In the genomic region with DNA sequence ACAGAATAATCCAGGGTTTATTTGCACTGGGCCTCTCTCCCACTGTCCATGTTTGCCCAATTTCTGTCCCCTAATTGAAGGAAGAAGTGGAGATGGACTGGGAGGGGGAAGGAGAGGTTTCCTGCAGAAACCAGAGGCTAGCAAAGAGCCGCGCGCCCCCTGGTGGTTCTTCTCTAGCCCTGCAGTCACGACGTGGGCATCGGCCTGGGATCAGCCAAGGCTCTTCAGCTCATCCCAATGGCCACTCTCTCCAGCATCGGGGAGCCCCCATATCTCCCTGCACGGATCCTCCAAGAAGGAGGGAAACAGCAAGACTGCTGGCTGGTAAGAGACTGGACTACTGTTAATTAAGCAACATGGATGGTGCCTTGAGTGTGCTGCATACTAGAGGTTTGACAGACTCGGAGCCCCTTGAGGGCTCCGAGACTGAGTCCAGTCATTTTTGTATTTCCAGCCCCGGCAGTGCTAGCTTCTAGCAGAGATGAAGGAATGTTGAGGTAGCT, we compare ENCODE assay signal across 8 cellular contexts. TPM values are rescaled to one million over a fixed set of nuclear protein-coding genes. Genes with fewer than 3 reads are reported as not detected.
DNase-seq lines count a peak whose midpoint lies in the region; ATAC-seq and TF ChIP-seq lines count a peak whose summit lies in the region.

No MANE protein-coding gene starts in this region.

- H3K9me3 Mint-ChIP-seq in activated T-cell treated with anti-CD3 and anti-CD28 coated beads, Interleukin-2, amount 50 U/mL, for 72 hours: no peaks in the 10 kb centered on the region
- no peaks in the 10 kb centered on the region for H3K9me3 Mint-ChIP-seq in nephron

- no peaks in the 10 kb centered on the region for H3K36me3 Mint-ChIP-seq in activated T-cell treated with anti-CD3 and anti-CD28 coated beads, Interleukin-2, amount 50 U/mL, for 72 hours (ENCODE audit: insufficient read depth in 2 of 2)
- no peaks in the 10 kb centered on the region for H3K36me3 Mint-ChIP-seq in nephron (ENCODE audit: low read depth)

- in situ Hi-C loops in GM13976 (cut with MboI; ENCODE audit: low sequenced_read_pairs, unreplicated experiment): loop anchor here (25.0 kb wide), 1 partner anchor 150 kb away; no protein-coding TSS in a partner anchor

- no peaks in the 10 kb centered on the region for H3K27me3 Mint-ChIP-seq in activated T-cell treated with anti-CD3 and anti-CD28 coated beads, Interleukin-2, amount 50 U/mL, for 72 hours (ENCODE audit: low read depth)
- H3K27me3 Mint-ChIP-seq in nephron (ENCODE audit: low read depth): no peaks in the 10 kb centered on the region

- H3K4me1 Mint-ChIP-seq in activated T-cell treated with anti-CD3 and anti-CD28 coated beads, Interleukin-2, amount 50 U/mL, for 72 hours (ENCODE audit: low read depth): peaks cover 21% of the 10 kb centered on the region
- H3K4me1 Mint-ChIP-seq in nephron: peaks cover 32% of the 10 kb centered on the region

- TF ChIP-seq CTCF in GM13976 (IDR thresholded peaks at IDR 0.05; ENCODE audit: borderline replicate concordance, control extremely low read depth, extremely low read depth, insufficient read depth, missing control alignments): peak; percentile 80
- peak; percentile 94 for TF ChIP-seq CTCF in fibroblast of mammary gland (conservative IDR thresholded peaks at IDR 0.05; ENCODE audit: control insufficient read depth, insufficient read depth, low read depth, low read length)
- peak; percentile 89 to 93 (median 90) for TF ChIP-seq CTCF in nephron (IDR thresholded peaks at IDR 0.05; ENCODE audit: unreplicated experiment in 3 of 3)

- H3K4me3 ChIP-seq in fibroblast of mammary gland (ENCODE audit: control insufficient read depth, low read depth, low read length): no peak overlapping the region

- DNase-seq in GM13976 (ENCODE audit: low spot score): peak; percentile 79
- DNase-seq in LoVo (ENCODE audit: low spot score): peak; percentile 87
- peak; percentile 81 for DNase-seq in RKO (ENCODE audit: low spot score)
- DNase-seq in activated T-cell treated with anti-CD3 and anti-CD28 coated beads, Interleukin-2, amount 50 U/mL, for 72 hours: peak; percentile 72 to 78
- peak; percentile 71 for DNase-seq in fibroblast of mammary gland (ENCODE audit: low read depth)
- peak; percentile 9 to 77 (median 62) for DNase-seq in stimulated activated naive CD4-positive, alpha-beta T cell (lab: John Stamatoyannopoulos, UW)

- peak; percentile 61 to 67 for ATAC-seq in activated T-cell treated with anti-CD3 and anti-CD28 coated beads, Interleukin-2, amount 50 U/mL, for 72 hours (replicated peaks in 1 of 2)
- ATAC-seq in HG03095 (IDR thresholded peaks at IDR 0.05; ENCODE audit: unreplicated experiment): no peak

- H3K4me3 Mint-ChIP-seq in activated T-cell treated with anti-CD3 and anti-CD28 coated beads, Interleukin-2, amount 50 U/mL, for 72 hours: no peak overlapping the region
- no peak overlapping the region for H3K4me3 Mint-ChIP-seq in nephron

- no peak overlapping the region for H3K27ac Mint-ChIP-seq in activated T-cell treated with anti-CD3 and anti-CD28 coated beads, Interleukin-2, amount 50 U/mL, for 72 hours
- no peak overlapping the region for H3K27ac Mint-ChIP-seq in nephron

RNA-seq across cellular contexts. Expression of a gene that starts 18.7 kb away (rescaled TPM):
- 10 to 100 TPM in 1 of 2 donors, 1 to 10 TPM in 1; 9.7 to 10.3 TPM for total RNA-seq in activated T-cell treated with anti-CD3 and anti-CD28 coated beads, Interleukin-2, amount 50 U/mL, for 72 hours

RNA-seq across cellular contexts. Expression of a gene that starts 28.7 kb away (rescaled TPM):
- 1 to 10 TPM; 4.2 to 4.4 TPM for total RNA-seq in activated T-cell treated with anti-CD3 and anti-CD28 coated beads, Interleukin-2, amount 50 U/mL, for 72 hours

RNA-seq across cellular contexts. Expression of a gene that starts 30.2 kb away (rescaled TPM):
- total RNA-seq in activated T-cell treated with anti-CD3 and anti-CD28 coated beads, Interleukin-2, amount 50 U/mL, for 72 hours: 1 to 10 TPM; 1.5 to 2.1 TPM

RNA-seq across cellular contexts. Expression of a gene that starts 53.4 kb away (rescaled TPM):
- total RNA-seq in activated T-cell treated with anti-CD3 and anti-CD28 coated beads, Interleukin-2, amount 50 U/mL, for 72 hours: under 1 TPM in 1 of 2 donors, not detected in 1; 0.14 TPM
